Comparison of ENCODE assay signal across 1 cellular context in genomic region chr16:70804153-70804728, GRCh38.
TF ChIP-seq lines count a peak whose summit lies in the region.

No MANE protein-coding gene starts in this region.

TF ChIP-seq in GM23338, 12 proteins besides CTCF, POLR2A, EP300 and RAD21 (continued from another document):
- TF ChIP-seq EZH2phosphoT487 (IDR thresholded peaks at IDR 0.05; ENCODE audit: unreplicated experiment): no peak
- TF ChIP-seq ZNF331 (CRISPR knock-in tag; IDR thresholded peaks at IDR 0.05; ENCODE audit: low read depth): no peak
- TF ChIP-seq STAT1 (IDR thresholded peaks at IDR 0.05; ENCODE audit: unreplicated experiment): no peak
